In genomic region chr20:23106271-23106851, GRCh38 we compare ENCODE assay signal across 13 cellular contexts. TPM values are rescaled to one million over a fixed set of nuclear protein-coding genes. Genes with fewer than 3 reads are reported as not detected.
DNase-seq lines count a peak whose midpoint lies in the region; ATAC-seq and TF ChIP-seq lines count a peak whose summit lies in the region.
"Had no signal": no experiment of that assay in that cellular context is flagged by ENCODE, and none has a peak within 500 bp of the region (broad histone marks: within the 10 kb centered on the region; RNA-seq: fewer than 3 reads in every experiment).

No MANE protein-coding gene starts in this region.

- ATAC-seq in omental fat pad (ENCODE audit: low FRiP score), result peak; percentile 23
- ATAC-seq: activated CD8-positive, alpha-beta memory T cell treated with anti-CD3 and anti-CD28 coated beads, Interleukin-2, amount 10 ng/mL, durations not matched to agents 7 days and 5 days had no signal

- TF ChIP-seq CTCF in omental fat pad (IDR thresholded peaks at IDR 0.05), result no peak

- DNase-seq in DMS53 (lab: John Stamatoyannopoulos, UW) (peak; percentile 48), fibroblast of peridontal ligament (ENCODE audit: extremely low read depth) (peak; percentile 51), omental fat pad (ENCODE audit: low spot score) (no peak), LoVo (ENCODE audit: low spot score) (no peak), superior temporal gyrus (ENCODE audit: extremely low spot score) (no peak), NCI-H2227 (lab: John Stamatoyannopoulos, UW; ENCODE audit: unreplicated experiment) (no peak), epidermal melanocyte (ENCODE audit: insufficient read length, low spot score) (no peak)
- DNase-seq: activated CD8-positive, alpha-beta memory T cell treated with anti-CD3 and anti-CD28 coated beads, Interleukin-2, amount 10 ng/mL, durations not matched to agents 7 days and 5 days; naive B cell; stimulated activated CD4-positive, alpha-beta T cell treated with anti-CD3 and anti-CD28 coated beads, Interleukin-4, amount 100 ng/mL, for 1 hour had no signal

TF ChIP-seq in PFSK-1, 5 proteins besides CTCF, POLR2A, EP300 and RAD21:
- TF ChIP-seq FOXP2 (optimal IDR thresholded peaks at IDR 0.05; ENCODE audit: borderline replicate concordance, extremely low read depth, extremely low read length, insufficient read depth) (peak; percentile 36), POLR2AphosphoS5 (IDR thresholded peaks at IDR 0.05; ENCODE audit: low read depth, low read length) (no peak)
TF ChIP-seq in PFSK-1: peak in this region for 1.

RNA-seq across cellular contexts. Expression of gene CD93, which starts 20.2 kb away (rescaled TPM):
- polyA plus RNA-seq in PFSK-1 (2012; ENCODE audit: insufficient read length, low read depth), result 0.05 TPM
- 100 to 1,000 TPM in 3 of 4 donors, 10 to 100 TPM in 1; 43.8 to 227 (median 140) TPM for total RNA-seq in omental fat pad

RNA-seq across cellular contexts. Expression of gene THBD, which starts 56.9 kb away (rescaled TPM):
- polyA plus RNA-seq in PFSK-1 (2012; ENCODE audit: insufficient read length, low read depth), result not detected
- total RNA-seq in omental fat pad, result 100 to 1,000 TPM in 2 of 4 donors, 10 to 100 TPM in 2; 40.6 to 205 (median 113) TPM
- total RNA-seq: activated CD8-positive, alpha-beta memory T cell treated with anti-CD3 and anti-CD28 coated beads, Interleukin-2, amount 10 ng/mL, durations not matched to agents 7 days and 5 days; HT1080; T-helper 2 cell treated with Interferon-gamma antibody and Interleukin-4, amounts not matched to agents 100 ng/mL and 5 ng/mL, for 36 hours had no signal

Comparison
In these comparisons a context has a peak if more than half of its experiments do, and no peak if none do; other contexts are left out.
1. DNase-seq: peak in DMS53 (single experiment) and fibroblast of peridontal ligament (single experiment); none in omental fat pad (single experiment), LoVo (single experiment), superior temporal gyrus (single experiment), NCI-H2227 (single experiment) and epidermal melanocyte (single experiment).